ENCODE assay signal across 2 cellular contexts in the genomic region with DNA sequence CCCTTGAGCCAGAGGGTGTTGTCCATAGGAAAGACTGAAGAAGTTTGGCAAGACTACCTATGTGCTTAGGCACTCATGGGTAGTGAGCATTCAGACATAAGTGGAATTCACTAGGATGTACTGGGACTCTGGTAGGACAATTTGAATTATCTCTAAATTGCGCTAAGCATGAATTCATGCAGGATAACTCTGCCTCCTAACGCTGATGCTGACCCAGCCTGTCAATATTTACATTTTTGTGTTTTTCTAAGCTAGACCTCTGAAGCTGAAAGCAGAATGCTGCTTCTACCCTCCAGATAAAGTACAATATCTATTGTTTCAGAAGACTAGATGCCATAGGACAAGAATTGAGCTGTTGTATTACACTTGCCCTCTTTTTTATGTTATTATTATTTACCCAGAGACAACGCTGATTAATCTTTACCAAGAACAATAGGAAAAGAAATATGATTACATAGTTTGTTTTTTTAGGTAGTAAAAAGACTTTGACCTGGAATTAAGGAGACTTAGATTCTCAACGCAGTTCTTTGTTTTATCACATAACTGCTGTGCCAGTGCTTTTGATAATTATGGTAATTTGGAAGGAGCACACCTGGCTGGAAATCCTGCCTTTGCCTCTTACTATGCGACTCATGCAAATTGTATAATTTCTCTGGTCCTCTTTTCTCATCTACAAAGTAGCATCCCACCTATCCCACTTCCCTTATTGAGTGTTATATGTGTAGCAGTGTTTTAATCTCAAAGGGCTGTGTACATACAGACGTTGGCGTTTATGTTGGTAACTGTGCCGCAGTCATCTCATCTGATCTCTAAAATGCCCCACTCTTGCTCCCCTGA.
TF ChIP-seq lines count a peak whose summit lies in the region.

No MANE protein-coding gene starts in this region.

TF ChIP-seq in A549, 52 proteins besides CTCF, POLR2A, EP300 and RAD21:
- no peak for TF ChIP-seq CBX2 (IDR thresholded peaks at IDR 0.05; ENCODE audit: borderline replicate concordance, low read depth)
- TF ChIP-seq, protein P1, sequence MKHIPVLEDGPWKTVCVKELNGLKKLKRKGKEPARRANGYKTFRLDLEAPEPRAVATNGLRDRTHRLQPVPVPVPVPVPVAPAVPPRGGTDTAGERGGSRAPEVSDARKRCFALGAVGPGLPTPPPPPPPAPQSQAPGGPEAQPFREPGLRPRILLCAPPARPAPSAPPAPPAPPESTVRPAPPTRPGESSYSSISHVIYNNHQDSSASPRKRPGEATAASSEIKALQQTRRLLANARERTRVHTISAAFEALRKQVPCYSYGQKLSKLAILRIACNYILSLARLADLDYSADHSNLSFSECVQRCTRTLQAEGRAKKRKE (CRISPR knock-in tag; IDR thresholded peaks at IDR 0.05; ENCODE audit: low read depth), result no peak
- no peak for TF ChIP-seq HOXA7 (CRISPR knock-in tag; IDR thresholded peaks at IDR 0.05)

TF ChIP-seq in endothelial cell of umbilical vein, 7 proteins besides CTCF, POLR2A, EP300 and RAD21:
- no peak for TF ChIP-seq FOS (IDR thresholded peaks at IDR 0.05; ENCODE audit: borderline replicate concordance, insufficient read depth, low read length)
TF ChIP-seq in endothelial cell of umbilical vein: peak in this region for 0.
